ENCODE assay signal across 8 cellular contexts in genomic region chr14:61102549-61103466, GRCh38.
DNase-seq lines count a peak whose midpoint lies in the region; ATAC-seq and TF ChIP-seq lines count a peak whose summit lies in the region.

No MANE protein-coding gene starts in this region.

- peaks cover 8 to 25% of the 10 kb centered on the region in 2 donors for H3K4me1 ChIP-seq in lung (ENCODE audit: control insufficient read depth in 2 of 2, insufficient read depth in 2 of 2, low read length in 2 of 2)

- H3K9me3 Mint-ChIP-seq in stimulated activated naive CD8-positive, alpha-beta T cell treated with anti-CD3 and anti-CD28 coated beads, Interleukin-15, Interleukin-2, amounts not matched to agents 100 ng/mL and 50 ng/mL, for 24 hours: peaks cover 4% of the 10 kb centered on the region
- peaks cover 4% of the 10 kb centered on the region for H3K9me3 Mint-ChIP-seq in activated naive CD8-positive, alpha-beta T cell treated with anti-CD3 and anti-CD28 coated beads for 36 hours

- no peaks in the 10 kb centered on the region for H3K36me3 Mint-ChIP-seq in stimulated activated naive CD8-positive, alpha-beta T cell treated with anti-CD3 and anti-CD28 coated beads, Interleukin-15, Interleukin-2, amounts not matched to agents 100 ng/mL and 50 ng/mL, for 24 hours (ENCODE audit: low read depth)
- peaks cover 5% of the 10 kb centered on the region for H3K36me3 Mint-ChIP-seq in activated naive CD8-positive, alpha-beta T cell treated with anti-CD3 and anti-CD28 coated beads for 36 hours

- H3K27ac Mint-ChIP-seq in stimulated activated naive CD8-positive, alpha-beta T cell treated with anti-CD3 and anti-CD28 coated beads, Interleukin-15, Interleukin-2, amounts not matched to agents 100 ng/mL and 50 ng/mL, for 24 hours: peak overlapping the region; percentile 65
- peak overlapping the region; percentile 50 for H3K27ac Mint-ChIP-seq in activated naive CD8-positive, alpha-beta T cell treated with anti-CD3 and anti-CD28 coated beads for 36 hours

- TF ChIP-seq CTCF in lung (IDR thresholded peaks at IDR 0.05; ENCODE audit: control extremely low read depth, extremely low read depth) (no peak), foreskin fibroblast (IDR thresholded peaks at IDR 0.05; ENCODE audit: low read depth, low read length) (no peak)

- no peaks in the 10 kb centered on the region for H3K27me3 ChIP-seq in lung (ENCODE audit: control insufficient read depth, insufficient read depth)

- no peak for ATAC-seq in stimulated activated naive CD8-positive, alpha-beta T cell treated with anti-CD3 and anti-CD28 coated beads, Interleukin-15, Interleukin-2, amounts not matched to agents 100 U/mL and 50 U/mL, for 24 hours
- ATAC-seq in lung (ENCODE audit: insufficient read depth, low FRiP score): no peak
- no peak for ATAC-seq in HG02884 (IDR thresholded peaks at IDR 0.05; ENCODE audit: unreplicated experiment)
- ATAC-seq in HG02973 (IDR thresholded peaks at IDR 0.05; ENCODE audit: unreplicated experiment): no peak

- no peak overlapping the region for H3K4me3 ChIP-seq in lung
- no peak overlapping the region for H3K4me3 ChIP-seq in foreskin fibroblast (ENCODE audit: low read depth in 1 of 2, low read length in 2 of 2)

- H3K4me3 Mint-ChIP-seq in stimulated activated naive CD8-positive, alpha-beta T cell treated with anti-CD3 and anti-CD28 coated beads, Interleukin-15, Interleukin-2, amounts not matched to agents 100 ng/mL and 50 ng/mL, for 24 hours: no peak overlapping the region
- H3K4me3 Mint-ChIP-seq in activated naive CD8-positive, alpha-beta T cell treated with anti-CD3 and anti-CD28 coated beads for 36 hours: no peak overlapping the region

- peak overlapping the region; percentile 28 to 89 for H3K27ac ChIP-seq in lung (ENCODE audit: low read depth in 1 of 2, low read length in 1 of 2)

- 83 to 86% methylated on average over 10 of the region's 10 CpGs for WGBS in lung, 2 donors

- H3K9me3 ChIP-seq in lung (ENCODE audit: control insufficient read depth in 2 of 2, insufficient read depth in 1 of 2, low read length in 1 of 2): peaks cover 0 to under 1% of the 10 kb centered on the region in 2 donors

- no peak for DNase-seq in stimulated activated naive CD8-positive, alpha-beta T cell treated with anti-CD3 and anti-CD28 coated beads, Interleukin-15, Interleukin-2, amounts not matched to agents 100 U/mL and 50 U/mL, for 24 hours
- DNase-seq in activated naive CD8-positive, alpha-beta T cell treated with anti-CD3 and anti-CD28 coated beads for 36 hours: no peak
- DNase-seq in lung (ENCODE audit: low spot score) (no peak), foreskin fibroblast (no peak), AG08396 (ENCODE audit: low spot score) (no peak)

- no peaks in the 10 kb centered on the region for H3K36me3 ChIP-seq in lung (ENCODE audit: control insufficient read depth in 2 of 2, insufficient read depth in 2 of 2, low read length in 2 of 2)

- H3K4me1 Mint-ChIP-seq in stimulated activated naive CD8-positive, alpha-beta T cell treated with anti-CD3 and anti-CD28 coated beads, Interleukin-15, Interleukin-2, amounts not matched to agents 100 ng/mL and 50 ng/mL, for 24 hours (ENCODE audit: low read depth): peaks cover 26% of the 10 kb centered on the region
- H3K4me1 Mint-ChIP-seq in activated naive CD8-positive, alpha-beta T cell treated with anti-CD3 and anti-CD28 coated beads for 36 hours: peaks cover 13% of the 10 kb centered on the region

- no peaks in the 10 kb centered on the region for H3K27me3 Mint-ChIP-seq in stimulated activated naive CD8-positive, alpha-beta T cell treated with anti-CD3 and anti-CD28 coated beads, Interleukin-15, Interleukin-2, amounts not matched to agents 100 ng/mL and 50 ng/mL, for 24 hours
- H3K27me3 Mint-ChIP-seq in activated naive CD8-positive, alpha-beta T cell treated with anti-CD3 and anti-CD28 coated beads for 36 hours: no peaks in the 10 kb centered on the region
